In the genomic region with DNA sequence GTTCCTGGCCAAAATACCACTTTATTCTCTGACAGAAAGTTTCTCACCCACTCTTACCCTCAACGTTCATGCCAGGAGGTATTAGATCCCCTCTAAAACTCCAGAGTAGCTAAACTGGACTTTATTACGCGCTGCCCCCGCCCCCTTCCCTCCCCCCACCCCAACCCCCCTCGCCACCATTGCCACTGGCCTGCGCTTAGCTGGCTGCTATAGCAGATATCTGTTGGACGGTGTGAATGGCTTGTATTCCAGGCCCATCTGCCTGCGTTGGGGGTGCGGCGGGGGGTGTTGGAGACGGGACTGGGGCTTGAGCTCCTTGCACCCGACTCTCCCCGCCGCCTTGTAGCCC, we compare ENCODE assay signal across 1 cellular context.
TF ChIP-seq lines count a peak whose summit lies in the region.

No MANE protein-coding gene starts in this region.

TF ChIP-seq in K562, 482 proteins besides CTCF, POLR2A, EP300 and RAD21:
- TF ChIP-seq, protein P1, sequence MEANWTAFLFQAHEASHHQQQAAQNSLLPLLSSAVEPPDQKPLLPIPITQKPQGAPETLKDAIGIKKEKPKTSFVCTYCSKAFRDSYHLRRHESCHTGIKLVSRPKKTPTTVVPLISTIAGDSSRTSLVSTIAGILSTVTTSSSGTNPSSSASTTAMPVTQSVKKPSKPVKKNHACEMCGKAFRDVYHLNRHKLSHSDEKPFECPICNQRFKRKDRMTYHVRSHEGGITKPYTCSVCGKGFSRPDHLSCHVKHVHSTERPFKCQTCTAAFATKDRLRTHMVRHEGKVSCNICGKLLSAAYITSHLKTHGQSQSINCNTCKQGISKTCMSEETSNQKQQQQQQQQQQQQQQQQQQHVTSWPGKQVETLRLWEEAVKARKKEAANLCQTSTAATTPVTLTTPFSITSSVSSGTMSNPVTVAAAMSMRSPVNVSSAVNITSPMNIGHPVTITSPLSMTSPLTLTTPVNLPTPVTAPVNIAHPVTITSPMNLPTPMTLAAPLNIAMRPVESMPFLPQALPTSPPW (CRISPR knock-in tag; IDR thresholded peaks at IDR 0.05), result peak; percentile 64
- TF ChIP-seq, protein P2, sequence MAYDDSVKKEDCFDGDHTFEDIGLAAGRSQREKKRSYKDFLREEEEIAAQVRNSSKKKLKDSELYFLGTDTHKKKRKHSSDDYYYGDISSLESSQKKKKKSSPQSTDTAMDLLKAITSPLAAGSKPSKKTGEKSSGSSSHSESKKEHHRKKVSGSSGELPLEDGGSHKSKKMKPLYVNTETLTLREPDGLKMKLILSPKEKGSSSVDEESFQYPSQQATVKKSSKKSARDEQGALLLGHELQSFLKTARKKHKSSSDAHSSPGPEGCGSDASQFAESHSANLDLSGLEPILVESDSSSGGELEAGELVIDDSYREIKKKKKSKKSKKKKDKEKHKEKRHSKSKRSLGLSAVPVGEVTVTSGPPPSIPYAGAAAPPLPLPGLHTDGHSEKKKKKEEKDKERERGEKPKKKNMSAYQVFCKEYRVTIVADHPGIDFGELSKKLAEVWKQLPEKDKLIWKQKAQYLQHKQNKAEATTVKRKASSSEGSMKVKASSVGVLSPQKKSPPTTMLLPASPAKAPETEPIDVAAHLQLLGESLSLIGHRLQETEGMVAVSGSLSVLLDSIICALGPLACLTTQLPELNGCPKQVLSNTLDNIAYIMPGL (CRISPR knock-in tag; IDR thresholded peaks at IDR 0.05), result 0 out of 2 replicates have a peak, but pooled peaks have one; percentile 40
- no peak for TF ChIP-seq FOSL1 (tag; conservative IDR thresholded peaks at IDR 0.05)
